8 cellular contexts compared by ENCODE assay signal in genomic region chr3:77038928-77039605, GRCh38. TPM values are rescaled to one million over a fixed set of nuclear protein-coding genes. Genes with fewer than 3 reads are reported as not detected.
A peak's percentile ranks its signal among the peaks of the same experiment; 100 is the strongest.
DNase-seq lines count a peak whose midpoint lies in the region; ATAC-seq and TF ChIP-seq lines count a peak whose summit lies in the region.

No MANE protein-coding gene starts in this region.

- H3K27ac ChIP-seq in ACC112 (ENCODE audit: low read depth, low read length) (no peak overlapping the region), liver (ENCODE audit: low read depth in 1 of 2, low read length in 2 of 2) (no peak overlapping the region), vagina (peak overlapping the region; percentile 67)

- H3K4me1 ChIP-seq in ACC112 (ENCODE audit: control insufficient read depth, insufficient read depth, low read length, unreplicated experiment) (peaks cover 7% of the 10 kb centered on the region), liver (ENCODE audit: control insufficient read depth in 4 of 4, insufficient read depth in 4 of 4, low read length in 3 of 4) (peaks cover 4 to 22% (median 17%) of the 10 kb centered on the region in 4 donors), vagina (peaks cover 10% of the 10 kb centered on the region)

- H3K9ac ChIP-seq in liver (ENCODE audit: low read depth in 1 of 2, low read length in 2 of 2) = no peak overlapping the region

- no peaks in the 10 kb centered on the region for H3K79me2 ChIP-seq in ACC112 (ENCODE audit: control insufficient read depth, insufficient read depth, low read length, unreplicated experiment)

- H3K9me3 ChIP-seq in liver (ENCODE audit: control insufficient read depth in 4 of 4, low read length in 3 of 4) (no peaks in the 10 kb centered on the region), vagina (no peaks in the 10 kb centered on the region)

- ATAC-seq in natural killer cell = no peak

- H3K27ac Mint-ChIP-seq in natural killer cell = no peak overlapping the region

- TF ChIP-seq RAD21 in liver (IDR thresholded peaks at IDR 0.05) = no peak

- no peaks in the 10 kb centered on the region for H3K4me1 Mint-ChIP-seq in natural killer cell

- no peak for TF ChIP-seq POLR2A in vagina (IDR thresholded peaks at IDR 0.05)

- H3K9me3 Mint-ChIP-seq in natural killer cell = peaks cover 0 to 3% of the 10 kb centered on the region in 2 donors

- H3K4me3 ChIP-seq in ACC112 (ENCODE audit: low read depth, low read length) (peak overlapping the region; percentile 73), choroid plexus epithelial cell (ENCODE audit: low read depth, low read length) (peak overlapping the region; percentile 54), liver (ENCODE audit: low read depth in 1 of 3, low read length in 3 of 3) (peak overlapping the region in 2 of 3 donors; percentile 29 to 52), vagina (peak overlapping the region; percentile 58 to 66)

- H3K36me3 Mint-ChIP-seq in natural killer cell = no peaks in the 10 kb centered on the region

- H3K27me3 ChIP-seq in ACC112 (ENCODE audit: insufficient read depth, low read length) = peaks cover 65% of the 10 kb centered on the region
- peaks cover 0 to 15% (median 6%) of the 10 kb centered on the region in 4 donors for H3K27me3 ChIP-seq in liver (ENCODE audit: control insufficient read depth in 4 of 4, insufficient read depth in 4 of 4, low read length in 3 of 4)
- H3K27me3 ChIP-seq in vagina = no peaks in the 10 kb centered on the region

- intact Hi-C loops in vagina (cut with DNase I) (loop anchor here (10.0 kb wide), 1 partner anchor 1606 kb away; no protein-coding TSS in a partner anchor), natural killer cell (cut with micrococcal nuclease) (no loop called here)

- H3K4me3 Mint-ChIP-seq in natural killer cell = no peak overlapping the region

- DNase-seq in NCI-H1105 treated with DMSO at 0.1 percent for 48 hours (lab: John Stamatoyannopoulos, UW) (peak; percentile 67), choroid plexus epithelial cell (ENCODE audit: low read depth) (peak; percentile 34), vagina (ENCODE audit: extremely low spot score in 2 of 2) (no peak), mucosa of gallbladder (ENCODE audit: low spot score) (no peak), natural killer cell (no peak)
- no peak for DNase-seq in stimulated activated CD4-positive, alpha-beta T cell treated with anti-CD3 and anti-CD28 coated beads, Interleukin-15, amount 100 ng/mL, for 24 hours

- peaks cover 20 to 43% of the 10 kb centered on the region in 2 donors for H3K27me3 Mint-ChIP-seq in natural killer cell (ENCODE audit: low read depth in 2 of 2)

- H3K36me3 ChIP-seq in ACC112 (ENCODE audit: insufficient read depth, low read length) (no peaks in the 10 kb centered on the region), liver (ENCODE audit: control insufficient read depth in 4 of 4, insufficient read depth in 3 of 4, low read depth in 1 of 4, low read length in 3 of 4) (no peaks in the 10 kb centered on the region), vagina (no peaks in the 10 kb centered on the region)

- TF ChIP-seq CTCF in choroid plexus epithelial cell (conservative IDR thresholded peaks at IDR 0.05; ENCODE audit: low read depth, low read length) (no peak), liver (IDR thresholded peaks at IDR 0.05; ENCODE audit: low read depth, low read length, missing input control) (no peak), vagina (IDR thresholded peaks at IDR 0.05) (no peak), natural killer cell (IDR thresholded peaks at IDR 0.05) (no peak)

- 4% methylated on average over 33 of the region's 33 CpGs for WGBS in liver

- peak overlapping the region; percentile 39 for H2AFZ ChIP-seq in ACC112 (ENCODE audit: low read length, unreplicated experiment)

TF ChIP-seq in liver, 16 proteins besides CTCF, POLR2A, EP300 and RAD21:
- TF ChIP-seq JUND (IDR thresholded peaks at IDR 0.05) = no peak
- TF ChIP-seq GABPA (IDR thresholded peaks at IDR 0.05 in 1 of 2, conservative IDR thresholded peaks at IDR 0.05 in 1 of 2) = no peak
- no peak for TF ChIP-seq FOXA2 (IDR thresholded peaks at IDR 0.05)
- no peak for TF ChIP-seq TAF1 (conservative IDR thresholded peaks at IDR 0.05)
- TF ChIP-seq YY1 (IDR thresholded peaks at IDR 0.05) = no peak
- no peak for TF ChIP-seq HNF4G (IDR thresholded peaks at IDR 0.05)
- no peak for TF ChIP-seq SP1 (IDR thresholded peaks at IDR 0.05)
- TF ChIP-seq NR2F2 (IDR thresholded peaks at IDR 0.05) = no peak
- TF ChIP-seq MAX (IDR thresholded peaks at IDR 0.05) = no peak
- no peak for TF ChIP-seq RXRA (IDR thresholded peaks at IDR 0.05)
- TF ChIP-seq ZBTB33 (IDR thresholded peaks at IDR 0.05) = no peak
- TF ChIP-seq, protein P1, sequence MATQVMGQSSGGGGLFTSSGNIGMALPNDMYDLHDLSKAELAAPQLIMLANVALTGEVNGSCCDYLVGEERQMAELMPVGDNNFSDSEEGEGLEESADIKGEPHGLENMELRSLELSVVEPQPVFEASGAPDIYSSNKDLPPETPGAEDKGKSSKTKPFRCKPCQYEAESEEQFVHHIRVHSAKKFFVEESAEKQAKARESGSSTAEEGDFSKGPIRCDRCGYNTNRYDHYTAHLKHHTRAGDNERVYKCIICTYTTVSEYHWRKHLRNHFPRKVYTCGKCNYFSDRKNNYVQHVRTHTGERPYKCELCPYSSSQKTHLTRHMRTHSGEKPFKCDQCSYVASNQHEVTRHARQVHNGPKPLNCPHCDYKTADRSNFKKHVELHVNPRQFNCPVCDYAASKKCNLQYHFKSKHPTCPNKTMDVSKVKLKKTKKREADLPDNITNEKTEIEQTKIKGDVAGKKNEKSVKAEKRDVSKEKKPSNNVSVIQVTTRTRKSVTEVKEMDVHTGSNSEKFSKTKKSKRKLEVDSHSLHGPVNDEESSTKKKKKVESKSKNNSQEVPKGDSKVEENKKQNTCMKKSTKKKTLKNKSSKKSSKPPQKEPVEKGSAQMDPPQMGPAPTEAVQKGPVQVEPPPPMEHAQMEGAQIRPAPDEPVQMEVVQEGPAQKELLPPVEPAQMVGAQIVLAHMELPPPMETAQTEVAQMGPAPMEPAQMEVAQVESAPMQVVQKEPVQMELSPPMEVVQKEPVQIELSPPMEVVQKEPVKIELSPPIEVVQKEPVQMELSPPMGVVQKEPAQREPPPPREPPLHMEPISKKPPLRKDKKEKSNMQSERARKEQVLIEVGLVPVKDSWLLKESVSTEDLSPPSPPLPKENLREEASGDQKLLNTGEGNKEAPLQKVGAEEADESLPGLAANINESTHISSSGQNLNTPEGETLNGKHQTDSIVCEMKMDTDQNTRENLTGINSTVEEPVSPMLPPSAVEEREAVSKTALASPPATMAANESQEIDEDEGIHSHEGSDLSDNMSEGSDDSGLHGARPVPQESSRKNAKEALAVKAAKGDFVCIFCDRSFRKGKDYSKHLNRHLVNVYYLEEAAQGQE (IDR thresholded peaks at IDR 0.05) = no peak
- TF ChIP-seq FOXA1 (IDR thresholded peaks at IDR 0.05) = no peak
- TF ChIP-seq EGR1 (IDR thresholded peaks at IDR 0.05; ENCODE audit: low read depth in 2 of 2) = no peak
- no peak for TF ChIP-seq ATF3 (IDR thresholded peaks at IDR 0.05)
- no peak for TF ChIP-seq HNF4A (conservative IDR thresholded peaks at IDR 0.05)

RNA-seq across cellular contexts. Expression of gene ROBO2, which starts 0.8 kb away (rescaled TPM):
- total RNA-seq in liver (10 to 100 TPM in 1 of 2 donors, 1 to 10 TPM in 1; 1.9 to 19.4 TPM), vagina (11.0 TPM), mucosa of gallbladder (2.8 TPM), natural killer cell (not detected)
- under 1 TPM; 0.22 to 0.30 TPM for polyA plus RNA-seq in liver

Comparison
In these comparisons a context has a peak if more than half of its experiments do, and no peak if none do; other contexts are left out.
1. DNase-seq: peak in NCI-H1105 treated with DMSO at 0.1 percent for 48 hours (single experiment) and choroid plexus epithelial cell (single experiment); none in vagina (0 of 2), stimulated activated CD4-positive, alpha-beta T cell treated with anti-CD3 and anti-CD28 coated beads, Interleukin-15, amount 100 ng/mL, for 24 hours (single experiment), mucosa of gallbladder (single experiment) and natural killer cell (single experiment).
2. Peak in every context shown above with its lines, with median percentiles within 50 percentile points of each other: H3K4me3 ChIP-seq.